Comparison of ENCODE assay signal across 13 cellular contexts in the genomic region with DNA sequence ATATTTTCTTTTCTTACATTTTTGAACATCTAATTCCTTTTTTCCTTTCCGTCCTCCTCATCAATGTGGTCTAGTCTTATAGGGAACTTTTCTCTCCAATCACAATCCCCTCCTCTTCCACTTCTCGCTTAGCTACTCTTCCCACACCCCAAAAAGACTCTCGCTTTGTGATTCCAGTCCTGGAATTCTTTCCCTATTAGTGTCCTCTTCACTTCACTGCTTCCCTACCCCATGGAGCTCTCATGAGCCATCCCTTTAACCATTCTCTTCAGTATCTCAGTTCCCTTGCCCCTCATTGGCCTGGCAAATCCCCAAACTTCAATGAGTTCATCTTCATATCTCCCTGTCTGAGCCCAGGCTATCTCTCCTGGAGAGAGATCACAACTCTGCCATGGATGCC. TPM values are rescaled to one million over a fixed set of nuclear protein-coding genes. Genes with fewer than 3 reads are reported as not detected.
DNase-seq lines count a peak whose midpoint lies in the region; ATAC-seq and TF ChIP-seq lines count a peak whose summit lies in the region.
"Had no signal": no experiment of that assay in that cellular context is flagged by ENCODE, and none has a peak within 500 bp of the region (broad histone marks: within the 10 kb centered on the region; RNA-seq: fewer than 3 reads in every experiment).

No MANE protein-coding gene starts in this region.

- no peaks in the 10 kb centered on the region for H4K20me1 ChIP-seq in osteoblast (ENCODE audit: insufficient read depth, low read length)

- H3K36me3 ChIP-seq in KOPT-K1 (ENCODE audit: insufficient read depth, low read length) (peaks cover 23% of the 10 kb centered on the region), osteoblast (ENCODE audit: insufficient read depth, low read length) (no peaks in the 10 kb centered on the region), left lung (no peaks in the 10 kb centered on the region), uterus (no peaks in the 10 kb centered on the region)

- H3K27me3 ChIP-seq in osteoblast (ENCODE audit: insufficient read depth, low read length) (no peaks in the 10 kb centered on the region), left lung (no peaks in the 10 kb centered on the region), uterus (no peaks in the 10 kb centered on the region)

- no peaks in the 10 kb centered on the region for H3K79me2 ChIP-seq in osteoblast (ENCODE audit: insufficient read depth, low read length)

- TF ChIP-seq CTCF in astrocyte of the spinal cord (IDR thresholded peaks at IDR 0.05; ENCODE audit: low read depth, low read length) (no peak), osteoblast (IDR thresholded peaks at IDR 0.05; ENCODE audit: extremely low read depth, low read depth, low read length) (no peak), left lung (IDR thresholded peaks at IDR 0.05) (no peak), uterus (IDR thresholded peaks at IDR 0.05) (no peak)

- intact Hi-C loops in left lung (cut with DNase I) (no loop called here), uterus (cut with DNase I; ENCODE audit: low total_unique reads) (no loop called here)

- peaks cover 59% of the 10 kb centered on the region for H3K4me1 ChIP-seq in osteoblast (ENCODE audit: insufficient read depth, low read length)
- peaks cover 0 to 33% of the 10 kb centered on the region in 2 donors for H3K4me1 ChIP-seq in left lung
- peaks cover 0 to 9% of the 10 kb centered on the region in 2 donors for H3K4me1 ChIP-seq in uterus

- H2AFZ ChIP-seq in osteoblast (ENCODE audit: low read length) = peak overlapping the region; percentile 9

- H3K27ac ChIP-seq in KOPT-K1 (ENCODE audit: low read depth, low read length, poor library complexity, severe bottlenecking) = peak overlapping the region; percentile 62
- H3K27ac ChIP-seq in osteoblast (ENCODE audit: low read depth, low read length) = peak overlapping the region; percentile 96
- H3K27ac ChIP-seq in left lung = no peak overlapping the region
- peak overlapping the region in 1 of 2 donors; percentile 29 for H3K27ac ChIP-seq in uterus

- DNase-seq in Daoy (ENCODE audit: low read depth) = peak; percentile 44
- DNase-seq in astrocyte of the spinal cord (ENCODE audit: low read depth, low spot score) = peak; percentile 2
- DNase-seq in osteoblast (ENCODE audit: insufficient read length, low spot score, missing footprints) = no peak
- no peak for DNase-seq in NCI-H2196 treated with DMSO at 0.1 percent for 48 hours (lab: John Stamatoyannopoulos, UW; ENCODE audit: unreplicated experiment)
- no peak for DNase-seq in left lung
- DNase-seq in uterus = no peak
- DNase-seq: activated CD4-positive, alpha-beta T cell treated with anti-CD3 and anti-CD28 coated beads for 48 hours; DMS79 treated with DMSO at 0.1 percent for 48 hours; KG1; kidney; occipital lobe; stimulated activated CD4-positive, alpha-beta T cell treated with anti-CD3 and anti-CD28 coated beads, Interleukin-4, amount 100 ng/mL, for 1 hour had no signal

- no peak for TF ChIP-seq POLR2A in uterus (IDR thresholded peaks at IDR 0.05)

- H3K4me3 ChIP-seq in astrocyte of the spinal cord (ENCODE audit: low read depth, low read length) = no peak overlapping the region
- H3K4me3 ChIP-seq in osteoblast (ENCODE audit: insufficient read depth, low read length) = no peak overlapping the region
- H3K4me3 ChIP-seq in left lung = no peak overlapping the region
- no peak overlapping the region for H3K4me3 ChIP-seq in uterus

- H3K9me3 ChIP-seq in KOPT-K1 (ENCODE audit: insufficient read depth, low read length, poor library complexity, severe bottlenecking) (no peaks in the 10 kb centered on the region), osteoblast (ENCODE audit: low read depth, low read length) (no peaks in the 10 kb centered on the region), left lung (no peaks in the 10 kb centered on the region), uterus (no peaks in the 10 kb centered on the region)

- H3K4me2 ChIP-seq in osteoblast (ENCODE audit: insufficient read depth, low read length) = peak overlapping the region; percentile 86

- in situ Hi-C loops in astrocyte of the spinal cord (cut with HindIII; ENCODE audit: low sequenced_read_pairs) = no loop called here

- ATAC-seq in left lung = no peak

RNA-seq across cellular contexts. Expression of a gene that starts 55.3 kb away (rescaled TPM):
- 4.7 and 7.0 TPM in 2 replicates for total RNA-seq in Daoy (2014; rRNA removed; shearing (Covaris generic))
- total RNA-seq in osteoblast = 15.2 and 15.3 TPM in 2 replicates
- total RNA-seq in left lung = 10 to 100 TPM in 1 of 2 donors, 1 to 10 TPM in 1; 9.2 to 11.3 TPM
- total RNA-seq in uterus = 100 to 1,000 TPM in 1 of 4 donors, 10 to 100 TPM in 3; 32.7 to 968 (median 64.4) TPM

Comparison
In these comparisons a context has a peak if more than half of its experiments do, and no peak if none do; other contexts are left out.
1. DNase-seq: peak in Daoy (single experiment) and astrocyte of the spinal cord (single experiment); none in osteoblast (single experiment), NCI-H2196 treated with DMSO at 0.1 percent for 48 hours (single experiment), left lung (0 of 2) and uterus (0 of 2).
2. H3K27ac ChIP-seq: peak in KOPT-K1 (single experiment) and osteoblast (single experiment); none in left lung (0 of 2).